Comparison of ENCODE assay signal across 8 cellular contexts in the genomic region with DNA sequence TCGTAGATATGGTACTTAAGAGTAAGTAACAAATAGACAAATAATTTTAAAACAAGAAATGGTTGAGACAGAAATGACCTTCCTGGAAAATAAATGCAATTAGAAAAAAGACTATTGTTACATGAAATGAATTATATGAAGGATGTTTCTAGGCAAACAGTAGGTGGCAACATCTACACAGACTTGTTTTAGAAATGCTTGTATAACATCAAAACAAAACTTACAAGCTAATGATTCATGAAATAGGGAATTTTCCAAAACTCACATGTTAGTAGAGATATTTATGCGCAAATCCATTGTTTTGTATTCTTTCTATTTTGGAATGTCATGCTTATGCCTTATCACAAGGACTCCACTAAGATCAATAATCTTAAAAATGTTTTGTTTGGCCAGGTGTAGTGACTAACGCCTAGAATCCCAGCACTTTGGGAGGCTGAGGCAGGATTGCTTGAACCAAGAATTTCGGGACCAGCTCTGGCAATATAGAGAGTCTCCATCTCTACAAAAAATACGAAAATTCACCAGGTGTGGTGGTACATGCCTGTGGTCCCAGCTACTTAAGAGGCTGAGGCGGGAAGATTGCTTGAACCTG. TPM values are rescaled to one million over a fixed set of nuclear protein-coding genes. Genes with fewer than 3 reads are reported as not detected.
DNase-seq lines count a peak whose midpoint lies in the region; ATAC-seq, FAIRE-seq and TF ChIP-seq lines count a peak whose summit lies in the region.

No MANE protein-coding gene starts in this region.

- FAIRE-seq in G401.6 (lab: Jason Lieb, UNC), result peak; percentile 39

- peaks cover 15% of the 10 kb centered on the region for H3K4me1 Mint-ChIP-seq in activated T-helper 1 cell treated with anti-CD3 and anti-CD28 coated beads, Interleukin-12 subunit alpha, Interleukin-12 subunit beta, Interleukin-2, Interleukin-4 antibody, amounts not matched to agents 30 ng/mL and 10 ng/mL and 1 ng/mL, durations not matched to agents 14 hours and 24 hours and 36 hours (ENCODE audit: low read depth)

- no peak for TF ChIP-seq POLR2A in right lobe of liver (IDR thresholded peaks at IDR 0.05)

- peaks cover 6% of the 10 kb centered on the region for H3K27me3 Mint-ChIP-seq in activated T-helper 1 cell treated with anti-CD3 and anti-CD28 coated beads, Interleukin-12 subunit alpha, Interleukin-12 subunit beta, Interleukin-2, Interleukin-4 antibody, amounts not matched to agents 30 ng/mL and 10 ng/mL and 1 ng/mL, durations not matched to agents 14 hours and 24 hours and 36 hours (ENCODE audit: insufficient read depth)

- H3K4me1 ChIP-seq in right lobe of liver, result peaks cover 0 to 14% (median 8%) of the 10 kb centered on the region in 4 donors

- intact Hi-C loops in activated T-helper 1 cell treated with anti-CD3 and anti-CD28 coated beads, Interleukin-12 subunit alpha, Interleukin-12 subunit beta, Interleukin-2, Interleukin-4 antibody, amounts not matched to agents 30 ng/mL and 10 ng/mL and 1 ng/mL, durations not matched to agents 14 hours and 24 hours and 36 hours (cut with micrococcal nuclease), result loop anchor here (1.0 kb wide), 3 partner anchors 220 to 412 kb away; a partner anchor contains a TSS
- intact Hi-C loops in right lobe of liver (cut with DNase I), result loop anchor here in 1 of 2 donors (10.0 kb wide), 1 partner anchor 103 kb away; no protein-coding TSS in a partner anchor

- H3K27me3 ChIP-seq in right lobe of liver, result no peaks in the 10 kb centered on the region

- H3K9me3 ChIP-seq in right lobe of liver, result no peaks in the 10 kb centered on the region

- WGBS in right lobe of liver (ENCODE audit: insufficient coverage, low coverage, low lambda C conversion rate, missing lambda C conversion rate), result 10% methylated on average over 5 of the region's 6 CpGs

- H3K27ac Mint-ChIP-seq in activated T-helper 1 cell treated with anti-CD3 and anti-CD28 coated beads, Interleukin-12 subunit alpha, Interleukin-12 subunit beta, Interleukin-2, Interleukin-4 antibody, amounts not matched to agents 30 ng/mL and 10 ng/mL and 1 ng/mL, durations not matched to agents 14 hours and 24 hours and 36 hours, result no peak overlapping the region

- no peak overlapping the region for H3K4me3 ChIP-seq in right lobe of liver

- no peaks in the 10 kb centered on the region for H3K36me3 ChIP-seq in right lobe of liver

- peak overlapping the region; percentile 80 to 87 (median 82) for H3K27ac ChIP-seq in right lobe of liver

- TF ChIP-seq CTCF in right lobe of liver (IDR thresholded peaks at IDR 0.05), result peak; percentile 57 to 65 (median 64)

- no peaks in the 10 kb centered on the region for H3K36me3 Mint-ChIP-seq in activated T-helper 1 cell treated with anti-CD3 and anti-CD28 coated beads, Interleukin-12 subunit alpha, Interleukin-12 subunit beta, Interleukin-2, Interleukin-4 antibody, amounts not matched to agents 30 ng/mL and 10 ng/mL and 1 ng/mL, durations not matched to agents 14 hours and 24 hours and 36 hours (ENCODE audit: low read depth)

- H3K9me3 Mint-ChIP-seq in activated T-helper 1 cell treated with anti-CD3 and anti-CD28 coated beads, Interleukin-12 subunit alpha, Interleukin-12 subunit beta, Interleukin-2, Interleukin-4 antibody, amounts not matched to agents 30 ng/mL and 10 ng/mL and 1 ng/mL, durations not matched to agents 14 hours and 24 hours and 36 hours, result peaks cover 6% of the 10 kb centered on the region

- no peak for DNase-seq in activated T-helper 1 cell treated with anti-CD3 and anti-CD28 coated beads, Interleukin-12 subunit alpha, Interleukin-12 subunit beta, Interleukin-2, Interleukin-4 antibody, amounts not matched to agents 30 ng/mL and 10 ng/mL and 1 ng/mL, durations not matched to agents 14 hours and 24 hours and 36 hours (ENCODE audit: low spot score)
- DNase-seq in right lobe of liver, result no peak
- no peak for DNase-seq in SKM-1 treated with dmso at 0.1 percent for 144 hours (lab: John Stamatoyannopoulos, UW; ENCODE audit: unreplicated experiment)
- DNase-seq in NCI-H774 (lab: John Stamatoyannopoulos, UW), result no peak
- no peak for DNase-seq in NCI-H2171 treated with DMSO at 0.1 percent for 48 hours (lab: John Stamatoyannopoulos, UW)

- peak overlapping the region; percentile 41 for H3K4me3 Mint-ChIP-seq in activated T-helper 1 cell treated with anti-CD3 and anti-CD28 coated beads, Interleukin-12 subunit alpha, Interleukin-12 subunit beta, Interleukin-2, Interleukin-4 antibody, amounts not matched to agents 30 ng/mL and 10 ng/mL and 1 ng/mL, durations not matched to agents 14 hours and 24 hours and 36 hours

- ATAC-seq in GM19438 (IDR thresholded peaks at IDR 0.05; ENCODE audit: low read depth, unreplicated experiment) (peak; percentile 43), HG03457 (IDR thresholded peaks at IDR 0.05; ENCODE audit: unreplicated experiment) (peak; percentile 28), right lobe of liver (peak; percentile 64 to 73 (median 70))

RNA-seq across cellular contexts. Expression of a gene that starts 32.3 kb away (rescaled TPM):
- not detected in 2 replicates for total RNA-seq in activated T-helper 1 cell treated with anti-CD3 and anti-CD28 coated beads, Interleukin-12 subunit alpha, Interleukin-12 subunit beta, Interleukin-2, Interleukin-4 antibody, amounts not matched to agents 30 ng/mL and 10 ng/mL and 1 ng/mL, durations not matched to agents 14 hours and 24 hours and 36 hours
- total RNA-seq in right lobe of liver, result 1 to 10 TPM in 2 of 6 experiments, under 1 TPM in 2, not detected in 2; 0.09 to 1.7 (median 1.00) TPM
